In the genomic region with DNA sequence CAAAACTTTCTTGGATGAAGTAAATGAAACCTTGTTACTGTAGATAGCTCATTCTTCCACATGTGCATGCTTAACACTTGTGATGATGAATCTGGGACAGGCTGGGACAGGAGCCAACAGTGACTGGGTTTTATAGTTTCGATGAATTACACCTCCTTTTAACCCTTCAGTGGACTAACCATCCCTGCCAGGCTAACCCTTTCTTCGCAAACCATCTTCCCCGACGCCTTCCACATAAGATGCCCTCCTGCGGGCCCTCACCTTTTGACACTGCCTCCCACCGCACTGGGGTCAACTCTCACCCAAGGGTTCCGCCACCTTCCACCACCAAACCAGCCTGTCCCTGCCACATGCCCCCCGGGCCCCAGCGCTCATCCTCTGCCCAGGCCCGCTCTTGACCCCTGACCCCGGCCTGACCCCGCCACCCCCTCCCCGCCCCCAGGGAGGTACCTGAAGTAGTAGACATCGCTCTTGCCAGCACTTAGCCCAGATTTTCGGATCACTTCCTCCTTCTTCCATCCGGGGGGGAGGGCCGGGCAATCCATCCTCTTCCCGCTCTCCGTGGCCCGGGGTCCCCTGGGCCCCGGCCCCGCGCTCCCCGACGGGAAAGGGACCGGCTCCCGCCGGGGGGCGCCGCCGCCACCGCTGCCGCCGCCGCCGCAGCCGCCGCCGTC, we compare ENCODE assay signal across 7 cellular contexts.
DNase-seq lines count a peak whose midpoint lies in the region; ATAC-seq, FAIRE-seq and TF ChIP-seq lines count a peak whose summit lies in the region.

No MANE protein-coding gene starts in this region.

- peak overlapping the region; percentile 69 to 82 for H3K4me3 ChIP-seq in cardiac fibroblast (replicated peaks in 1 of 2; ENCODE audit: low read depth in 2 of 2, low read length in 2 of 2)

- peak; percentile 31 for DNase-seq in NCI-H2029 (lab: John Stamatoyannopoulos, UW)
- peak; percentile 25 for DNase-seq in UCSD-AML1 (lab: John Stamatoyannopoulos, UW; ENCODE audit: unreplicated experiment)
- DNase-seq in cardiac fibroblast (ENCODE audit: low read depth in 2 of 2), result peak; percentile 92 to 93
- DNase-seq in stimulated activated CD4-positive, alpha-beta T cell treated with anti-CD3 and anti-CD28 coated beads, Interleukin-15, amount 100 ng/mL, for 24 hours, result peak; percentile 69

- peak; percentile 32 for ATAC-seq in GM18511 (IDR thresholded peaks at IDR 0.05; ENCODE audit: unreplicated experiment)
- peak; percentile 12 for ATAC-seq in HG02938 (IDR thresholded peaks at IDR 0.05; ENCODE audit: unreplicated experiment)

- TF ChIP-seq CTCF in cardiac fibroblast (IDR thresholded peaks at IDR 0.05; ENCODE audit: low read depth, low read length), result no peak

- peak; percentile 95 for FAIRE-seq in islet of Langerhans (lab: Jason Lieb, UNC)

Comparison
In these comparisons a context has a peak if more than half of its experiments do, and no peak if none do; other contexts are left out.
1. Peak in every context shown above with its lines: DNase-seq, ATAC-seq and H3K4me3 ChIP-seq.
2. DNase-seq: peak in every context shown above with its lines; median percentile 92 in cardiac fibroblast; 69 in stimulated activated CD4-positive, alpha-beta T cell treated with anti-CD3 and anti-CD28 coated beads, Interleukin-15, amount 100 ng/mL, for 24 hours; 31 in NCI-H2029; 25 in UCSD-AML1.